In genomic region chr2:231546014-231546413, GRCh38 we compare ENCODE assay signal across 13 cellular contexts. TPM values are rescaled to one million over a fixed set of nuclear protein-coding genes. Genes with fewer than 3 reads are reported as not detected.
DNase-seq lines count a peak whose midpoint lies in the region; ATAC-seq and TF ChIP-seq lines count a peak whose summit lies in the region.
"Had no signal": no experiment of that assay in that cellular context is flagged by ENCODE, and none has a peak within 500 bp of the region (broad histone marks: within the 10 kb centered on the region; RNA-seq: fewer than 3 reads in every experiment).

No MANE protein-coding gene starts in this region.

- peak overlapping the region; percentile 91 for H3K27ac Mint-ChIP-seq in CD8-positive, alpha-beta T cell
- no peak overlapping the region for H3K27ac Mint-ChIP-seq in GM23338
- peak overlapping the region; percentile 90 for H3K27ac Mint-ChIP-seq in activated CD8-positive, alpha-beta T cell treated with anti-CD3 and anti-CD28 coated beads, Interleukin-2, amount 10 ng/mL, durations not matched to agents 7 days and 5 days
- peak overlapping the region; percentile 99 for H3K27ac Mint-ChIP-seq in natural killer cell treated with Interleukin-12 subunit alpha and Interleukin-12 subunit beta and Interleukin-15 and Interleukin-18, amount 100 ng/mL, for 72 hours

- no peak overlapping the region for H3K27ac ChIP-seq in CD8-positive, alpha-beta T cell (ENCODE audit: low read depth, low read length)
- H3K27ac ChIP-seq in GM23338 (ENCODE audit: low read depth) = no peak overlapping the region
- no peak overlapping the region for H3K27ac ChIP-seq in A673 (ENCODE audit: low read depth, low read length, poor library complexity, severe bottlenecking)
- H3K27ac ChIP-seq: prostate gland, SK-N-MC had no signal

- H3K4me1 Mint-ChIP-seq in CD8-positive, alpha-beta T cell (ENCODE audit: low read depth) = peaks cover 32% of the 10 kb centered on the region
- no peaks in the 10 kb centered on the region for H3K4me1 Mint-ChIP-seq in GM23338
- H3K4me1 Mint-ChIP-seq in activated CD8-positive, alpha-beta T cell treated with anti-CD3 and anti-CD28 coated beads, Interleukin-2, amount 10 ng/mL, durations not matched to agents 7 days and 5 days (ENCODE audit: low read depth) = peaks cover 39% of the 10 kb centered on the region
- peaks cover 55 to 59% of the 10 kb centered on the region in 2 donors for H3K4me1 Mint-ChIP-seq in natural killer cell treated with Interleukin-12 subunit alpha and Interleukin-12 subunit beta and Interleukin-15 and Interleukin-18, amount 100 ng/mL, for 72 hours (ENCODE audit: low read depth in 2 of 2)

- no peaks in the 10 kb centered on the region; the same call in 1 of the 2 replicates for H3F3A ChIP-seq in GM23338 (replicated peaks; ENCODE audit: low read depth)

- no peaks in the 10 kb centered on the region for H3K27me3 Mint-ChIP-seq in CD8-positive, alpha-beta T cell (ENCODE audit: low read depth)
- peaks cover 3% of the 10 kb centered on the region for H3K27me3 Mint-ChIP-seq in GM23338 (ENCODE audit: insufficient read depth, low read depth, poor library complexity)
- H3K27me3 Mint-ChIP-seq in activated CD8-positive, alpha-beta T cell treated with anti-CD3 and anti-CD28 coated beads, Interleukin-2, amount 10 ng/mL, durations not matched to agents 7 days and 5 days (ENCODE audit: low read depth) = peaks cover 18% of the 10 kb centered on the region
- H3K27me3 Mint-ChIP-seq in natural killer cell treated with Interleukin-12 subunit alpha and Interleukin-12 subunit beta and Interleukin-15 and Interleukin-18, amount 100 ng/mL, for 72 hours = no peaks in the 10 kb centered on the region

- no peaks in the 10 kb centered on the region for H3K9me3 ChIP-seq in CD8-positive, alpha-beta T cell (ENCODE audit: low read length)
- no peaks in the 10 kb centered on the region for H3K9me3 ChIP-seq in A673 (ENCODE audit: low read depth, low read length, poor library complexity, severe bottlenecking)
- H3K9me3 ChIP-seq: Caco-2, prostate gland had no signal

- no peaks in the 10 kb centered on the region for H4K20me1 ChIP-seq in GM23338 (replicated peaks; ENCODE audit: insufficient read depth)

- TF ChIP-seq CTCF in CD8-positive, alpha-beta T cell (IDR thresholded peaks at IDR 0.05) = no peak
- TF ChIP-seq CTCF in GM23338 (conservative IDR thresholded peaks at IDR 0.05; ENCODE audit: low read depth in 2 of 2) = no peak
- TF ChIP-seq CTCF in A673 (conservative IDR thresholded peaks at IDR 0.05; ENCODE audit: low read depth, low read length) = no peak

- CTCF ChIA-PET in CD8-positive, alpha-beta T cell (lab: Charles Lee) = interaction anchor here (1.2 to 2.9 kb wide), 4 partner anchors 11 to 29 kb away, joined by 3 to 9 read pairs (median 6); partner anchors contain the start of gene NMUR1
- CTCF ChIA-PET in activated CD8-positive, alpha-beta T cell treated with anti-CD3 and anti-CD28 coated beads, Interleukin-2, amount 10 ng/mL, durations not matched to agents 7 days and 5 days (lab: Charles Lee) = interaction anchor here (0.9 to 4.3 kb wide), 10 partner anchors 11 to 63 kb away, joined by 3 to 23 read pairs (median 4); no protein-coding TSS in a partner anchor
- CTCF ChIA-PET in A673 (lab: Charles Lee) = no interaction called here

- peaks cover 15% of the 10 kb centered on the region for H3K4me1 ChIP-seq in CD8-positive, alpha-beta T cell (ENCODE audit: insufficient read depth, low read length)
- H3K4me1 ChIP-seq in GM23338 (ENCODE audit: insufficient read depth) (no peaks in the 10 kb centered on the region), A673 (ENCODE audit: insufficient read depth, low read length, poor library complexity, severe bottlenecking) (no peaks in the 10 kb centered on the region)
- H3K4me1 ChIP-seq: Caco-2, prostate gland had no signal

- H2AFZ ChIP-seq in GM23338 = peak overlapping the region; percentile 74

- ATAC-seq in CD8-positive, alpha-beta T cell = no peak
- no peak for ATAC-seq in GM23338
- ATAC-seq in activated CD8-positive, alpha-beta T cell treated with anti-CD3 and anti-CD28 coated beads, Interleukin-2, amount 10 ng/mL, durations not matched to agents 7 days and 5 days = peak; percentile 15
- ATAC-seq in natural killer cell treated with Interleukin-12 subunit alpha and Interleukin-12 subunit beta and Interleukin-15 and Interleukin-18, amount 100 ng/mL, for 72 hours = no peak

- no TSS peak for BruUV-seq in A673 (replicated peaks; lab: Mats Ljungman, UMichigan)

- peaks cover 2% of the 10 kb centered on the region for H3K36me3 Mint-ChIP-seq in CD8-positive, alpha-beta T cell
- peaks cover 4% of the 10 kb centered on the region; the same call in 1 of the 3 replicates for H3K36me3 Mint-ChIP-seq in GM23338 (ENCODE audit: low read depth)
- peaks cover 24% of the 10 kb centered on the region for H3K36me3 Mint-ChIP-seq in activated CD8-positive, alpha-beta T cell treated with anti-CD3 and anti-CD28 coated beads, Interleukin-2, amount 10 ng/mL, durations not matched to agents 7 days and 5 days (ENCODE audit: low read depth)
- H3K36me3 Mint-ChIP-seq in natural killer cell treated with Interleukin-12 subunit alpha and Interleukin-12 subunit beta and Interleukin-15 and Interleukin-18, amount 100 ng/mL, for 72 hours = peaks cover 18% of the 10 kb centered on the region

- H3K79me2 ChIP-seq in GM23338 (replicated peaks; ENCODE audit: insufficient read depth) = no peaks in the 10 kb centered on the region

- no peaks in the 10 kb centered on the region for H3K27me3 ChIP-seq in CD8-positive, alpha-beta T cell (ENCODE audit: insufficient read depth, low read length)
- H3K27me3 ChIP-seq in GM23338 (ENCODE audit: insufficient read depth) (no peaks in the 10 kb centered on the region), A673 (replicated peaks; ENCODE audit: insufficient read depth, low read depth, low read length, poor library complexity) (no peaks in the 10 kb centered on the region)

- H3K9me2 ChIP-seq in GM23338 (ENCODE audit: insufficient read depth) = no peaks in the 10 kb centered on the region

- POLR2A ChIA-PET in CD8-positive, alpha-beta T cell (lab: Charles Lee) = interaction anchor here (0.9 to 1.0 kb wide), 2 partner anchors 20 to 82 kb away, joined by 3 to 7 read pairs; partner anchors contain the start of gene NCL
- POLR2A ChIA-PET in activated CD8-positive, alpha-beta T cell treated with anti-CD3 and anti-CD28 coated beads, Interleukin-2, amount 10 ng/mL, durations not matched to agents 7 days and 5 days (lab: Charles Lee) = interaction anchor here (1.0 to 1.8 kb wide), 2 partner anchors 20 to 81 kb away, joined by 3 to 10 read pairs; partner anchors contain the start of gene NCL
- POLR2A ChIA-PET in A673 (lab: Charles Lee; ENCODE audit: low non-redundant PET) = no interaction called here

- H3K4me3 ChIP-seq in CD8-positive, alpha-beta T cell (ENCODE audit: low read depth, low read length) = peak overlapping the region; percentile 3
- H3K4me3 ChIP-seq in GM23338 = no peak overlapping the region
- no peak overlapping the region for H3K4me3 ChIP-seq in A673 (ENCODE audit: low read depth, low read length, poor library complexity, severe bottlenecking)
- H3K4me3 ChIP-seq: lung, prostate gland, SK-N-MC had no signal

- H3K9me3 Mint-ChIP-seq in CD8-positive, alpha-beta T cell = peaks cover 11% of the 10 kb centered on the region
- H3K9me3 Mint-ChIP-seq in GM23338 = peaks cover 12% of the 10 kb centered on the region
- H3K9me3 Mint-ChIP-seq in activated CD8-positive, alpha-beta T cell treated with anti-CD3 and anti-CD28 coated beads, Interleukin-2, amount 10 ng/mL, durations not matched to agents 7 days and 5 days (ENCODE audit: insufficient read depth) = peaks cover 17% of the 10 kb centered on the region
- peaks cover 6% of the 10 kb centered on the region for H3K9me3 Mint-ChIP-seq in natural killer cell treated with Interleukin-12 subunit alpha and Interleukin-12 subunit beta and Interleukin-15 and Interleukin-18, amount 100 ng/mL, for 72 hours

- H3K4me2 ChIP-seq in GM23338 = no peak overlapping the region

- H3K4me3 Mint-ChIP-seq in CD8-positive, alpha-beta T cell = peak overlapping the region; percentile 70
- H3K4me3 Mint-ChIP-seq in GM23338 = no peak overlapping the region
- peak overlapping the region; percentile 57 for H3K4me3 Mint-ChIP-seq in activated CD8-positive, alpha-beta T cell treated with anti-CD3 and anti-CD28 coated beads, Interleukin-2, amount 10 ng/mL, durations not matched to agents 7 days and 5 days
- peak overlapping the region; percentile 99 for H3K4me3 Mint-ChIP-seq in natural killer cell treated with Interleukin-12 subunit alpha and Interleukin-12 subunit beta and Interleukin-15 and Interleukin-18, amount 100 ng/mL, for 72 hours

- no peaks in the 10 kb centered on the region for H3K36me3 ChIP-seq in CD8-positive, alpha-beta T cell (ENCODE audit: insufficient read depth, low read length)
- H3K36me3 ChIP-seq in GM23338 (ENCODE audit: insufficient read depth) (no peaks in the 10 kb centered on the region), A673 (ENCODE audit: insufficient read depth, low read length, poor library complexity, severe bottlenecking) (no peaks in the 10 kb centered on the region)
- H3K36me3 ChIP-seq: prostate gland had no signal

- intact Hi-C loops in CD8-positive, alpha-beta T cell (cut with DNase I, micrococcal nuclease) = no loop called here
- intact Hi-C loops in A673 (cut with micrococcal nuclease; ENCODE audit: unreplicated experiment) = no loop called here

- no peak for DNase-seq in CD8-positive, alpha-beta T cell
- DNase-seq in GM23338 (ENCODE audit: low spot score) = no peak
- no peak for DNase-seq in activated CD8-positive, alpha-beta T cell treated with anti-CD3 and anti-CD28 coated beads, Interleukin-2, amount 10 ng/mL, durations not matched to agents 7 days and 5 days
- no peak for DNase-seq in natural killer cell treated with Interleukin-12 subunit alpha and Interleukin-12 subunit beta and Interleukin-15 and Interleukin-18, amount 100 ng/mL, for 72 hours (ENCODE audit: low spot score)
- DNase-seq in A673 (ENCODE audit: low spot score) = no peak
- no peak for DNase-seq in HUDEP-2 (lab: John Stamatoyannopoulos, UW; ENCODE audit: unreplicated experiment in 76 of 76)
- no peak for DNase-seq in activated naive CD4-positive, alpha-beta T cell treated with Interleukin-2 at 50 U/mL for 16 hours
- DNase-seq: Caco-2 had no signal

RNA-seq across cellular contexts. Expression of gene NMUR1, which starts 15.8 kb away (rescaled TPM):
- total RNA-seq in CD8-positive, alpha-beta T cell = under 1 TPM; 0.27 to 0.50 TPM
- total RNA-seq in GM23338 (2014; rRNA removed; shearing (Covaris generic)) = 0.31 and 0.59 TPM in 2 replicates
- polyA plus RNA-seq in GM23338 (2016; fragmentation: Nextera tagmentation; extraction: Ambion mirVana) = 0.24 and 0.29 TPM in 2 replicates
- total RNA-seq in activated CD8-positive, alpha-beta T cell treated with anti-CD3 and anti-CD28 coated beads, Interleukin-2, amount 10 ng/mL, durations not matched to agents 7 days and 5 days = under 1 TPM; 0.95 to 0.99 TPM
- 1 to 10 TPM; 3.1 to 3.4 TPM for total RNA-seq in natural killer cell treated with Interleukin-12 subunit alpha and Interleukin-12 subunit beta and Interleukin-15 and Interleukin-18, amount 100 ng/mL, for 72 hours
- total RNA-seq in A673 (2021) = not detected in 2 replicates
- total RNA-seq: Caco-2, HT-29 had no signal

RNA-seq across cellular contexts. Expression of gene TEX44, which starts 46.6 kb away (rescaled TPM):
- not detected for total RNA-seq in CD8-positive, alpha-beta T cell
- not detected in 2 replicates for total RNA-seq in GM23338 (2014; rRNA removed; shearing (Covaris generic))
- not detected in 2 replicates for polyA plus RNA-seq in GM23338 (2016; fragmentation: Nextera tagmentation; extraction: Ambion mirVana)
- not detected for total RNA-seq in activated CD8-positive, alpha-beta T cell treated with anti-CD3 and anti-CD28 coated beads, Interleukin-2, amount 10 ng/mL, durations not matched to agents 7 days and 5 days
- not detected for total RNA-seq in natural killer cell treated with Interleukin-12 subunit alpha and Interleukin-12 subunit beta and Interleukin-15 and Interleukin-18, amount 100 ng/mL, for 72 hours
- total RNA-seq in A673 (2021) = not detected in 2 replicates
- total RNA-seq: Caco-2, HT-29, lung, subcutaneous adipose tissue had no signal
- polyA plus RNA-seq: lung had no signal
